In genomic region chrX:9853307-9853706, GRCh38 we compare ENCODE assay signal across 31 cellular contexts.
"Had no signal": no experiment of that assay in that cellular context is flagged by ENCODE, and none has a peak within 500 bp of the region (broad histone marks: within the 10 kb centered on the region; RNA-seq: fewer than 3 reads in every experiment).

No MANE protein-coding gene starts in this region.

- H3K36me3 ChIP-seq: MG63 had no signal

- H3K9me3 ChIP-seq: MG63 had no signal

- H3K9me3 Mint-ChIP-seq: activated CD8-positive, alpha-beta T cell treated with anti-CD3 and anti-CD28 coated beads for 36 hours; activated naive CD4-positive, alpha-beta T cell treated with anti-CD3 and anti-CD28 coated beads, Interleukin-2, amount 10 ng/mL, durations not matched to agents 7 days and 5 days; activated naive CD8-positive, alpha-beta T cell treated with anti-CD3 and anti-CD28 coated beads for 36 hours; activated T-helper 2 cell treated with anti-CD3 and anti-CD28 coated beads, Interferon-gamma antibody, Interleukin-2, Interleukin-4, amounts not matched to agents 10 μg/mL and 5 μg/mL and 100 μg/mL, durations not matched to agents 14 hours and 24 hours and 36 hours; T-cell had no signal

- H3K4me2 ChIP-seq: KMS-11 had no signal

- H3K27ac ChIP-seq: KMS-11, SK-N-MC, VCaP had no signal

- H3K27ac Mint-ChIP-seq: activated CD8-positive, alpha-beta T cell treated with anti-CD3 and anti-CD28 coated beads for 36 hours; activated naive CD4-positive, alpha-beta T cell treated with anti-CD3 and anti-CD28 coated beads, Interleukin-2, amount 10 ng/mL, durations not matched to agents 7 days and 5 days; activated naive CD8-positive, alpha-beta T cell treated with anti-CD3 and anti-CD28 coated beads for 36 hours; activated T-cell treated with anti-CD3 and anti-CD28 coated beads, Interleukin-2, amount 50 U/mL, for 72 hours; activated T-helper 2 cell treated with anti-CD3 and anti-CD28 coated beads, Interferon-gamma antibody, Interleukin-2, Interleukin-4, amounts not matched to agents 10 μg/mL and 5 μg/mL and 100 μg/mL, durations not matched to agents 14 hours and 24 hours and 36 hours; T-cell had no signal

- FAIRE-seq: HepG2 had no signal

- H3K27me3 ChIP-seq: MG63 had no signal

- ATAC-seq: activated CD8-positive, alpha-beta T cell treated with anti-CD3 and anti-CD28 coated beads for 36 hours; activated T-cell treated with anti-CD3 and anti-CD28 coated beads, Interleukin-2, amount 50 U/mL, for 72 hours; HepG2; Panc1; Right ventricle myocardium inferior; T-cell had no signal

- DNase-seq: activated CD4-positive, alpha-beta T cell treated with anti-CD3 and anti-CD28 coated beads for 4 hours; activated CD8-positive, alpha-beta memory T cell treated with anti-CD3 and anti-CD28 coated beads, Interleukin-2, amount 50 U/mL, for 4 hours; activated CD8-positive, alpha-beta T cell treated with anti-CD3 and anti-CD28 coated beads for 36 hours; activated gamma-delta T cell treated with Interleukin-2 at 50 U/mL for 16 hours; activated naive CD4-positive, alpha-beta T cell treated with anti-CD3 and anti-CD28 coated beads, Interleukin-2, amount 10 ng/mL, durations not matched to agents 7 days and 5 days; activated naive CD8-positive, alpha-beta T cell treated with anti-CD3 and anti-CD28 coated beads for 36 hours; activated T-cell treated with anti-CD3 and anti-CD28 coated beads, Interleukin-2, amount 50 U/mL, for 72 hours; anterior cingulate cortex; MG63; MV-4-11; NCI-H1092 treated with DMSO at 0.1 percent for 48 hours; NCI-H1417 treated with DMSO at 0.1 percent for 48 hours; NCI-H1694; NCI-H2029; NCI-H2107; NCI-H2171 treated with DMSO at 0.1 percent for 48 hours; NCI-H226; NCI-H526; NCI-H774; NK-92 treated with Interleukin-12 subunit alpha and Interleukin-12 subunit beta, amount 100 ng/mL, for 24 hours; OCI-M1; RPMI8226; T-cell; T-helper 2 cell had no signal

- H3K9ac ChIP-seq: KMS-11 had no signal

- H3K4me1 Mint-ChIP-seq: activated naive CD4-positive, alpha-beta T cell treated with anti-CD3 and anti-CD28 coated beads, Interleukin-2, amount 10 ng/mL, durations not matched to agents 7 days and 5 days; activated naive CD8-positive, alpha-beta T cell treated with anti-CD3 and anti-CD28 coated beads for 36 hours; T-cell had no signal

- H3K4me3 Mint-ChIP-seq: activated CD8-positive, alpha-beta T cell treated with anti-CD3 and anti-CD28 coated beads for 36 hours; activated naive CD4-positive, alpha-beta T cell treated with anti-CD3 and anti-CD28 coated beads, Interleukin-2, amount 10 ng/mL, durations not matched to agents 7 days and 5 days; activated naive CD8-positive, alpha-beta T cell treated with anti-CD3 and anti-CD28 coated beads for 36 hours; activated T-cell treated with anti-CD3 and anti-CD28 coated beads, Interleukin-2, amount 50 U/mL, for 72 hours; T-cell had no signal

- H3K4me3 ChIP-seq: MG63, SK-N-MC had no signal

- H3K36me3 Mint-ChIP-seq: activated naive CD4-positive, alpha-beta T cell treated with anti-CD3 and anti-CD28 coated beads, Interleukin-2, amount 10 ng/mL, durations not matched to agents 7 days and 5 days; activated naive CD8-positive, alpha-beta T cell treated with anti-CD3 and anti-CD28 coated beads for 36 hours; T-cell had no signal
